ENCODE assay signal across 22 cellular contexts in genomic region chr9:134336924-134337323, GRCh38. TPM values are rescaled to one million over a fixed set of nuclear protein-coding genes. Genes with fewer than 3 reads are reported as not detected.
DNase-seq lines count a peak whose midpoint lies in the region; ATAC-seq, FAIRE-seq and TF ChIP-seq lines count a peak whose summit lies in the region.
"Had no signal": no experiment of that assay in that cellular context is flagged by ENCODE, and none has a peak within 500 bp of the region (broad histone marks: within the 10 kb centered on the region; RNA-seq: fewer than 3 reads in every experiment).

No MANE protein-coding gene starts in this region.

- peak overlapping the region; percentile 48 for H3K4me2 ChIP-seq in HepG2 (ENCODE audit: low read depth, low read length)
- H3K4me2 ChIP-seq: hepatocyte had no signal

- H3K9me3 ChIP-seq in left ventricle myocardium inferior (replicated peaks) (no peaks in the 10 kb centered on the region), right cardiac atrium (ENCODE audit: control insufficient read depth, low read length) (no peaks in the 10 kb centered on the region), HepG2 (ENCODE audit: low read length) (no peaks in the 10 kb centered on the region), pancreas (no peaks in the 10 kb centered on the region), esophagus muscularis mucosa (no peaks in the 10 kb centered on the region)
- H3K9me3 ChIP-seq in naive thymus-derived CD4-positive, alpha-beta T cell (ENCODE audit: control insufficient read depth in 2 of 3, low read length in 3 of 3) = no peaks in the 10 kb centered on the region
- H3K9me3 ChIP-seq: gastroesophageal sphincter, vagina had no signal

- peak overlapping the region; percentile 61 for H3K27ac Mint-ChIP-seq in type B pancreatic cell
- H3K27ac Mint-ChIP-seq in naive thymus-derived CD4-positive, alpha-beta T cell = no peak overlapping the region
- H3K27ac Mint-ChIP-seq: activated T-cell treated with anti-CD3 and anti-CD28 coated beads, Interleukin-2, amount 50 U/mL, for 72 hours had no signal

- peak overlapping the region; percentile 34 for H3K4me3 Mint-ChIP-seq in type B pancreatic cell
- no peak overlapping the region for H3K4me3 Mint-ChIP-seq in naive thymus-derived CD4-positive, alpha-beta T cell
- H3K4me3 Mint-ChIP-seq: activated T-cell treated with anti-CD3 and anti-CD28 coated beads, Interleukin-2, amount 50 U/mL, for 72 hours; central memory CD8-positive, alpha-beta T cell; IgD-negative memory B cell had no signal

- no peak overlapping the region for H2AFZ ChIP-seq in HepG2 (ENCODE audit: low read length)
- H2AFZ ChIP-seq: hepatocyte had no signal

- no peaks in the 10 kb centered on the region for H3K27me3 Mint-ChIP-seq in type B pancreatic cell
- no peaks in the 10 kb centered on the region for H3K27me3 Mint-ChIP-seq in naive thymus-derived CD4-positive, alpha-beta T cell
- H3K27me3 Mint-ChIP-seq: central memory CD8-positive, alpha-beta T cell; IgD-negative memory B cell had no signal

- no peak for TF ChIP-seq POLR2A in HepG2 (IDR thresholded peaks at IDR 0.05; ENCODE audit: insufficient read depth in 1 of 2, low read depth in 2 of 2, low read length in 2 of 2)
- no peak for TF ChIP-seq POLR2A in esophagus muscularis mucosa (IDR thresholded peaks at IDR 0.05; ENCODE audit: low read depth)

- TF ChIP-seq EP300 in HepG2 (IDR thresholded peaks at IDR 0.05; ENCODE audit: low read depth in 2 of 2, low read length in 2 of 2) = no peak
- TF ChIP-seq EP300 in HepG2 (CRISPR knock-in tag; IDR thresholded peaks at IDR 0.05; ENCODE audit: borderline replicate concordance) = no peak
- TF ChIP-seq EP300 in esophagus muscularis mucosa (IDR thresholded peaks at IDR 0.05) = no peak

- H3K36me3 ChIP-seq in left ventricle myocardium inferior (no peaks in the 10 kb centered on the region), HepG2 (replicated peaks in 1 of 2; ENCODE audit: control insufficient read depth in 1 of 2, insufficient read depth in 2 of 2, low read length in 2 of 2) (peaks cover 4 to 7% of the 10 kb centered on the region in 2 experiments; a peak in 2 of 5 replicates), pancreas (no peaks in the 10 kb centered on the region), esophagus muscularis mucosa (no peaks in the 10 kb centered on the region)
- H3K36me3 ChIP-seq in naive thymus-derived CD4-positive, alpha-beta T cell (ENCODE audit: control insufficient read depth in 2 of 3, insufficient read depth in 3 of 3, low read length in 3 of 3) = no peaks in the 10 kb centered on the region
- H3K36me3 ChIP-seq: gastroesophageal sphincter, vagina had no signal

- H3K4me3 ChIP-seq in left ventricle myocardium inferior (no peak overlapping the region), right cardiac atrium (ENCODE audit: low read length) (no peak overlapping the region), HepG2 (replicated peaks in 1 of 3; ENCODE audit: insufficient read depth in 1 of 3, low read depth in 2 of 3, low read length in 3 of 3) (no peak overlapping the region; a peak in 1 of 6 replicates), pancreas (no peak overlapping the region), esophagus muscularis mucosa (no peak overlapping the region)
- H3K4me3 ChIP-seq in naive thymus-derived CD4-positive, alpha-beta T cell (ENCODE audit: low read length) = no peak overlapping the region
- H3K4me3 ChIP-seq: gastroesophageal sphincter, hepatocyte, SK-N-MC, vagina had no signal

- H3K4me1 ChIP-seq in left ventricle myocardium inferior (peaks cover 100% of the 10 kb centered on the region), right cardiac atrium (ENCODE audit: control insufficient read depth, insufficient read depth, low read length) (peaks cover 61% of the 10 kb centered on the region), HepG2 (ENCODE audit: insufficient read depth, low read length) (peaks cover 81% of the 10 kb centered on the region), pancreas (peaks cover 47 to 61% (median 54%) of the 10 kb centered on the region in 3 donors), esophagus muscularis mucosa (peaks cover 98 to 100% (median 100%) of the 10 kb centered on the region in 4 donors)
- no peaks in the 10 kb centered on the region for H3K4me1 ChIP-seq in naive thymus-derived CD4-positive, alpha-beta T cell (ENCODE audit: control insufficient read depth in 2 of 2, insufficient read depth in 2 of 2, low read length in 2 of 2)

- TF ChIP-seq RAD21 in HepG2 (CRISPR knock-in tag; IDR thresholded peaks at IDR 0.05) = no peak

- H3K79me2 ChIP-seq in HepG2 (ENCODE audit: insufficient read depth, low read length) = peaks cover 99% of the 10 kb centered on the region

- peaks cover 95% of the 10 kb centered on the region for H4K20me1 ChIP-seq in HepG2 (ENCODE audit: insufficient read depth, low read length)

- in situ Hi-C loops in HepG2 (cut with HindIII; ENCODE audit: extremely low pct_ligation_motif_present, low pct_unique_long_range_greater_than_20kb) = loop anchor here (10.0 kb wide), 1 partner anchor 272 kb away; the partner anchor contains the start of gene BRD3

- H3K36me3 Mint-ChIP-seq in type B pancreatic cell = no peaks in the 10 kb centered on the region
- H3K36me3 Mint-ChIP-seq in naive thymus-derived CD4-positive, alpha-beta T cell = no peaks in the 10 kb centered on the region
- H3K36me3 Mint-ChIP-seq: IgD-negative memory B cell had no signal

- 75% methylated on average over 8 of the region's 8 CpGs for WGBS in right cardiac atrium
- 71% methylated on average over 5 of the region's 8 CpGs for WGBS in HepG2 (ENCODE audit: low lambda C conversion rate)
- WGBS in pancreas, 2 donors = 77 to 79% methylated on average over 8 of the region's 8 CpGs
- WGBS in esophagus muscularis mucosa = 100% methylated on average over 2 of the region's 8 CpGs

- no TSS peak for BruUV-seq in HepG2 (replicated peaks; lab: Mats Ljungman, UMichigan)

- peaks cover 25% of the 10 kb centered on the region for H3K4me1 Mint-ChIP-seq in type B pancreatic cell (ENCODE audit: unreplicated experiment)
- H3K4me1 Mint-ChIP-seq in naive thymus-derived CD4-positive, alpha-beta T cell = peaks cover 0 to 16% (median 6%) of the 10 kb centered on the region in 7 donors
- H3K4me1 Mint-ChIP-seq: IgD-negative memory B cell had no signal

- H3K27ac ChIP-seq in left ventricle myocardium inferior (replicated peaks) = peak overlapping the region; percentile 93
- no peak overlapping the region for H3K27ac ChIP-seq in right cardiac atrium (ENCODE audit: low read length)
- peak overlapping the region; percentile 65 for H3K27ac ChIP-seq in HepG2 (ENCODE audit: extremely low read length, insufficient read depth, low read length)
- H3K27ac ChIP-seq in pancreas = peak overlapping the region in 3 of 4 donors; percentile 28 to 77 (median 71)
- no peak overlapping the region for H3K27ac ChIP-seq in esophagus muscularis mucosa (replicated peaks in 1 of 4)
- H3K27ac ChIP-seq in naive thymus-derived CD4-positive, alpha-beta T cell (ENCODE audit: low read depth, low read length) = no peak overlapping the region
- H3K27ac ChIP-seq: gastroesophageal sphincter, SK-N-MC, vagina had no signal

- intact Hi-C loops in left ventricle myocardium inferior (cut with micrococcal nuclease) (no loop called here), right cardiac atrium (cut with DNase I) (loop anchor here in 1 of 4 donors (5.0 kb wide), 1 partner anchor 70 kb away; no protein-coding TSS in a partner anchor), HepG2 (cut with micrococcal nuclease; ENCODE audit: unreplicated experiment) (no loop called here), pancreas (cut with DNase I) (loop anchor here in 1 of 3 donors (10.0 kb wide), 1 partner anchor 88 kb away; no protein-coding TSS in a partner anchor), esophagus muscularis mucosa (cut with DNase I) (no loop called here)
- intact Hi-C loops in naive thymus-derived CD4-positive, alpha-beta T cell (cut with micrococcal nuclease) = no loop called here

- ATAC-seq in right cardiac atrium = no peak
- ATAC-seq in HepG2 = no peak
- ATAC-seq in pancreas = no peak
- no peak for ATAC-seq in naive thymus-derived CD4-positive, alpha-beta T cell
- ATAC-seq: activated CD4-positive, CD25-positive, alpha-beta regulatory T cell treated with anti-CD3 and anti-CD28 coated beads, Interleukin-2, amount 50 U/mL, for 24 hours; activated T-cell treated with anti-CD3 and anti-CD28 coated beads, Interleukin-2, amount 50 U/mL, for 72 hours; gastroesophageal sphincter had no signal

- POLR2A ChIA-PET in HepG2 (lab: Yijun Ruan, JAX) = no interaction called here
- POLR2A ChIA-PET in naive thymus-derived CD4-positive, alpha-beta T cell (lab: Charles Lee) = no interaction called here

- H3K9me3 Mint-ChIP-seq in type B pancreatic cell = no peaks in the 10 kb centered on the region
- H3K9me3 Mint-ChIP-seq in naive thymus-derived CD4-positive, alpha-beta T cell = no peaks in the 10 kb centered on the region
- H3K9me3 Mint-ChIP-seq: activated T-cell treated with anti-CD3 and anti-CD28 coated beads, Interleukin-2, amount 50 U/mL, for 72 hours; central memory CD8-positive, alpha-beta T cell; IgD-negative memory B cell had no signal

- FAIRE-seq in HepG2 (lab: Jason Lieb, UNC) (no peak), pancreas (lab: Jason Lieb, UNC) (no peak)
- FAIRE-seq: TTC549 had no signal

- CTCF ChIA-PET in HepG2 (lab: Yijun Ruan, JAX; ENCODE audit: low intra/inter-chr PET ratio, low total read pairs) = no interaction called here
- CTCF ChIA-PET in naive thymus-derived CD4-positive, alpha-beta T cell (lab: Charles Lee) = interaction anchor here (0.7 kb wide), 1 partner anchor 12 kb away, joined by 3 read pairs; no protein-coding TSS in a partner anchor

- no peak for DNase-seq in left ventricle myocardium inferior
- no peak for DNase-seq in right cardiac atrium
- no peak for DNase-seq in HepG2 (ENCODE audit: low spot score)
- DNase-seq in pancreas = no peak
- no peak for DNase-seq in type B pancreatic cell (ENCODE audit: extremely low spot score, unreplicated experiment)
- DNase-seq in esophagus muscularis mucosa (ENCODE audit: extremely low spot score) = no peak
- no peak for DNase-seq in H4 (ENCODE audit: low spot score)
- DNase-seq in naive thymus-derived CD4-positive, alpha-beta T cell = no peak
- DNase-seq: activated CD4-positive, alpha-beta T cell treated with anti-CD3 and anti-CD28 coated beads, Interleukin-2, amount 50 U/mL, for 4 hours; activated T-cell treated with anti-CD3 and anti-CD28 coated beads, Interleukin-2, amount 50 U/mL, for 72 hours; Calu3; DMS79 treated with DMSO at 0.1 percent for 48 hours; GDM1; stimulated activated naive CD4-positive, alpha-beta T cell had no signal

- H3K9ac ChIP-seq in HepG2 (ENCODE audit: insufficient read depth, low read depth, low read length) = peak overlapping the region; percentile 5; the same call in 1 of the 2 replicates

- no peaks in the 10 kb centered on the region for H3K27me3 ChIP-seq in left ventricle myocardium inferior (ENCODE audit: low read depth)
- no peaks in the 10 kb centered on the region for H3K27me3 ChIP-seq in right cardiac atrium (ENCODE audit: control insufficient read depth, insufficient read depth)
- H3K27me3 ChIP-seq in HepG2 (ENCODE audit: control insufficient read depth in 1 of 2, insufficient read depth in 2 of 2, low read length in 2 of 2) = no peaks in the 10 kb centered on the region
- no peaks in the 10 kb centered on the region for H3K27me3 ChIP-seq in pancreas
- no peaks in the 10 kb centered on the region for H3K27me3 ChIP-seq in esophagus muscularis mucosa
- no peaks in the 10 kb centered on the region for H3K27me3 ChIP-seq in naive thymus-derived CD4-positive, alpha-beta T cell (ENCODE audit: control insufficient read depth in 2 of 2, insufficient read depth in 2 of 2, low read length in 2 of 2)
- H3K27me3 ChIP-seq: gastroesophageal sphincter, hepatocyte, vagina had no signal

- TF ChIP-seq CTCF in left ventricle myocardium inferior (IDR thresholded peaks at IDR 0.05; ENCODE audit: borderline replicate concordance) (no peak), HepG2 (CRISPR knock-in tag; IDR thresholded peaks at IDR 0.05) (no peak), pancreas (IDR thresholded peaks at IDR 0.05) (no peak), type B pancreatic cell (conservative IDR thresholded peaks at IDR 0.05) (no peak), esophagus muscularis mucosa (IDR thresholded peaks at IDR 0.05) (no peak)

RNA-seq across cellular contexts. Expression of gene RXRA, which starts 10.7 kb away (rescaled TPM):
- 57.1 TPM for total RNA-seq in left ventricle myocardium inferior
- 10 to 100 TPM; 48.1 to 72.3 (median 61.7) TPM for total RNA-seq in right cardiac atrium
- 66.0 TPM for polyA plus RNA-seq in right cardiac atrium
- 19.2 and 29.2 TPM in 2 replicates for total RNA-seq in HepG2 (2016; rRNA removed; fragmentation: Illumina TruSeq; extraction: Trizol)
- total RNA-seq in HepG2 (2016; cell fraction: cytosol; rRNA removed; fragmentation: Illumina TruSeq; extraction: Trizol; ENCODE audit: low read depth) = 24.1 and 24.5 TPM in 2 replicates
- total RNA-seq in HepG2 (2016; cell fraction: insoluble cytoplasmic fraction; rRNA removed; fragmentation: Illumina TruSeq; extraction: Trizol) = 16.2 and 29.2 TPM in 2 replicates
- 50.6 and 51.0 TPM in 2 replicates for total RNA-seq in HepG2 (2016; cell fraction: membrane; rRNA removed; fragmentation: Illumina TruSeq; extraction: Trizol)
- 14.5 and 14.9 TPM in 2 replicates for total RNA-seq in HepG2 (2016; cell fraction: nucleus; rRNA removed; fragmentation: Illumina TruSeq; extraction: Trizol)
- polyA plus RNA-seq in HepG2 (2011; rRNA removed) = 18.9 and 23.8 TPM in 2 replicates
- 20.3 and 28.6 TPM in 2 replicates for polyA plus RNA-seq in HepG2 (2011; cell fraction: cytosol; rRNA removed)
- 25.5 and 28.6 TPM in 2 replicates for polyA plus RNA-seq in HepG2 (2011; cell fraction: nucleus; rRNA removed)
- polyA plus RNA-seq in HepG2 (2012) = 42.6 and 48.4 TPM in 2 replicates
- polyA plus RNA-seq in HepG2 (2016; cell fraction: cytosol; fragmentation: Illumina TruSeq; extraction: Trizol; ENCODE audit: low read depth) = 68.3 and 74.3 TPM in 2 replicates
- 28.2 and 39.1 TPM in 2 replicates for polyA plus RNA-seq in HepG2 (2016; cell fraction: insoluble cytoplasmic fraction; fragmentation: Illumina TruSeq; extraction: Trizol; ENCODE audit: low read depth)
- polyA plus RNA-seq in HepG2 (2016; cell fraction: membrane; fragmentation: Illumina TruSeq; extraction: Trizol; ENCODE audit: low read depth) = 81.0 and 95.6 TPM in 2 replicates
- polyA plus RNA-seq in HepG2 (2016; cell fraction: nucleus; fragmentation: Illumina TruSeq; extraction: Trizol; ENCODE audit: insufficient read depth, low read depth) = 27.8 and 30.7 TPM in 2 replicates
- polyA minus RNA-seq in HepG2 (2011; rRNA and poly(A)+ RNA removed; ENCODE audit: low replicate concordance) = 26.4 and 69.1 TPM in 2 replicates
- 27.2 and 30.5 TPM in 2 replicates for polyA minus RNA-seq in HepG2 (2011; cell fraction: cytosol; rRNA and poly(A)+ RNA removed)
- 13.6 and 15.8 TPM in 2 replicates for polyA minus RNA-seq in HepG2 (2011; cell fraction: nucleus; rRNA and poly(A)+ RNA removed)
- total RNA-seq in pancreas = 10 to 100 TPM; 20.2 to 34.1 (median 22.9) TPM
- 10 to 100 TPM; 22.4 to 35.1 TPM for polyA plus RNA-seq in pancreas
- total RNA-seq in type B pancreatic cell (ENCODE audit: low replicate concordance) = 66.9 and 127 TPM in 2 replicates
- total RNA-seq in esophagus muscularis mucosa = 10 to 100 TPM; 46.4 to 81.0 (median 63.7) TPM
- total RNA-seq in H4 (2014; rRNA removed; shearing (Covaris generic)) = 11.2 and 12.8 TPM in 2 replicates
- 10 to 100 TPM in 2 of 5 experiments, 1 to 10 TPM in 3; 5.9 to 59.5 (median 8.6) TPM for total RNA-seq in naive thymus-derived CD4-positive, alpha-beta T cell
- polyA plus RNA-seq in naive thymus-derived CD4-positive, alpha-beta T cell = under 1 TPM; 0.31 TPM

Comparison
In these comparisons a context has a peak if more than half of its experiments do, and no peak if none do; other contexts are left out.
1. H3K27ac ChIP-seq: peak in left ventricle myocardium inferior (single experiment), HepG2 (single experiment) and pancreas (3 of 4); none in right cardiac atrium (single experiment), esophagus muscularis mucosa (0 of 4) and naive thymus-derived CD4-positive, alpha-beta T cell (single experiment).